22 cellular contexts compared by ENCODE assay signal in the genomic region with DNA sequence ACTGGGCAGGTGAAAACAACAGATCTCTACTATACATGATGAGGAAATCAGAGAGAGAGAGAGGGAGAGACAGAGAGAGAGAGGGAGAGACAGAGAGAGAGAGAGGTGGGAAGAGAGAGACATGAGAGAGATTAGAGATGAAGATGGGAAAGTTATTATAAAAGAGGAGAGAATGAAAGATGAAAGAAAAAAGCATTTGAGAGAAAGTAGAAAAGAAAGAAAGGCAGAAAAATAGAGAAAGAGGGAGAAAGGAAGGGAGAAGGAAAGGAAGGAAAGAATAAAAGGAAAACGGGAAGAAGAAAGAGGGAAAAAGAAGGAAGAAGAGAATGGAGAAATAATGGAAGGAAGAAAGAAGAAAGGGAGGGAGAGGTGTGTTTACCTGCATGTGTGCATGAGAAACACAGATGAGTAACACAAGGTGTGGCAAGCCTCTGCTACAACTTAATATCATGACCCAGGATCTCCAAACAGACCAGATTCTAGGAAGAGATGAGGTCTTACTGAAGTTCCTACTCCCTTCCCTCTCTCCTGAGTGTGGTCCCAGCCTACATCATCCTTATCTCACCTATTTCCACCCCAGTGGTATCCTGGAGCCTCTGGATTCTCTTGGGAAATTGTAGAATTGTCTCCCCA.
DNase-seq lines count a peak whose midpoint lies in the region; ATAC-seq and TF ChIP-seq lines count a peak whose summit lies in the region.
"Had no signal": no experiment of that assay in that cellular context is flagged by ENCODE, and none has a peak within 500 bp of the region (broad histone marks: within the 10 kb centered on the region; RNA-seq: fewer than 3 reads in every experiment).

No MANE protein-coding gene starts in this region.

- H2BK20ac ChIP-seq in IMR-90 (ENCODE audit: low read depth, low read length), result no peak overlapping the region

- CTCF ChIA-PET in IMR-90 (lab: Yijun Ruan, JAX), result no interaction called here

- H2AFZ ChIP-seq in IMR-90 (replicated peaks; ENCODE audit: low read length, poor library complexity) (peak overlapping the region; percentile 23), neural progenitor cell (replicated peaks) (no peak overlapping the region)

- no peaks in the 10 kb centered on the region for H3F3A ChIP-seq in neural progenitor cell (ENCODE audit: low read depth)

- no peak overlapping the region for H4K5ac ChIP-seq in IMR-90 (ENCODE audit: low read depth, low read length)

- no peak overlapping the region for H2BK5ac ChIP-seq in IMR-90 (ENCODE audit: low read depth, low read length, poor library complexity, severe bottlenecking)

- no peak overlapping the region for H2BK120ac ChIP-seq in IMR-90 (ENCODE audit: low read depth, low read length)

- H2AK9ac ChIP-seq in IMR-90 (replicated peaks; ENCODE audit: low read depth, low read length, poor library complexity), result peak overlapping the region; percentile 5

- H3K14ac ChIP-seq in IMR-90 (replicated peaks; ENCODE audit: low read depth, low read length), result no peak overlapping the region

- POLR2A ChIA-PET in IMR-90 (lab: Charles Lee; ENCODE audit: unreplicated experiment), result no interaction called here

- H2AK5ac ChIP-seq in IMR-90 (ENCODE audit: low read depth, low read length), result no peak overlapping the region

- H3K4me3 Mint-ChIP-seq in chondrocyte (ENCODE audit: unreplicated experiment), result no peak overlapping the region
- no peak overlapping the region for H3K4me3 Mint-ChIP-seq in glutamatergic neuron (ENCODE audit: unreplicated experiment)
- H3K4me3 Mint-ChIP-seq in neural progenitor cell, result no peak overlapping the region
- H3K4me3 Mint-ChIP-seq: CD4-positive, alpha-beta T cell; IgD-negative memory B cell had no signal

- H3K27ac Mint-ChIP-seq in chondrocyte (ENCODE audit: unreplicated experiment) (peak overlapping the region; percentile 82), glutamatergic neuron (ENCODE audit: unreplicated experiment) (peak overlapping the region; percentile 9), neural progenitor cell (peak overlapping the region; percentile 7)
- H3K27ac Mint-ChIP-seq: CD4-positive, alpha-beta T cell; IgD-negative memory B cell had no signal

- no peak overlapping the region for H2BK15ac ChIP-seq in IMR-90 (ENCODE audit: low read depth, low read length)

- H3K36me3 Mint-ChIP-seq in chondrocyte (ENCODE audit: low read depth), result no peaks in the 10 kb centered on the region
- no peaks in the 10 kb centered on the region for H3K36me3 Mint-ChIP-seq in glutamatergic neuron (ENCODE audit: unreplicated experiment)
- no peaks in the 10 kb centered on the region for H3K36me3 Mint-ChIP-seq in neural progenitor cell

- no peaks in the 10 kb centered on the region for H3K79me1 ChIP-seq in IMR-90 (ENCODE audit: low read depth in 1 of 2, low read length in 2 of 2)

- WGBS in IMR-90 (ENCODE audit: extremely low coverage in 2 of 2, insufficient read length in 1 of 2), 2 experiments, result 43 to 100% methylated on average over 1 of the region's 1 CpG

- H3K27me3 ChIP-seq in IMR-90 (ENCODE audit: control insufficient read depth, insufficient read depth, low read length) (peaks cover 17% of the 10 kb centered on the region), neural progenitor cell (no peaks in the 10 kb centered on the region)
- H3K27me3 ChIP-seq: Peyer's patch had no signal

- in situ Hi-C loops in IMR-90 (cut with MboI; ENCODE audit: low sequenced_read_pairs), result no loop called here

- H3K4me3 ChIP-seq in IMR-90 (ENCODE audit: insufficient read depth, low read depth, low read length) (no peak overlapping the region), neural progenitor cell (no peak overlapping the region), mucosa of descending colon (no peak overlapping the region)
- H3K4me3 ChIP-seq: A549; BLaER1 treated with 17β-estradiol and CSF1 and Interleukin-3, amounts not matched to agents 10 nM and 100 nM; Peyer's patch had no signal

- no peak for DNase-seq in IMR-90
- no peak for DNase-seq in chondrocyte (ENCODE audit: low spot score)
- DNase-seq in glutamatergic neuron, result no peak
- no peak for DNase-seq in neural progenitor cell (ENCODE audit: low spot score)
- DNase-seq in mucosa of descending colon, result no peak
- DNase-seq in COR-L47 (lab: John Stamatoyannopoulos, UW), result no peak
- no peak for DNase-seq in NCI-H1105 (lab: John Stamatoyannopoulos, UW)
- DNase-seq: AML-193; CD4-positive, alpha-beta T cell; DMS53; HCEC 1CT; MM.1S; NCI-H1048; NCI-H1417 treated with DMSO at 0.1 percent for 48 hours; NCI-H187; NCI-H526 treated with DMSO at 0.1 percent for 48 hours; Peyer's patch; SHP77 treated with DMSO at 0.1 percent for 48 hours had no signal

- TF ChIP-seq POLR2A in IMR-90 (IDR thresholded peaks at IDR 0.05; ENCODE audit: low read depth, low read length), result no peak

- H3K27me3 Mint-ChIP-seq in chondrocyte (ENCODE audit: low read depth), result no peaks in the 10 kb centered on the region
- H3K27me3 Mint-ChIP-seq in glutamatergic neuron (ENCODE audit: unreplicated experiment), result peaks cover 5% of the 10 kb centered on the region
- peaks cover 4% of the 10 kb centered on the region for H3K27me3 Mint-ChIP-seq in neural progenitor cell (ENCODE audit: insufficient read depth, low read depth)

- H3K27ac ChIP-seq in IMR-90 (ENCODE audit: insufficient read depth, low read length) (no peak overlapping the region), neural progenitor cell (no peak overlapping the region)
- H3K27ac ChIP-seq: A549; BLaER1 treated with 17β-estradiol and CSF1 and Interleukin-3, amounts not matched to agents 10 nM and 100 nM; KMS-11; Peyer's patch had no signal

- no peak overlapping the region for H4K91ac ChIP-seq in IMR-90 (ENCODE audit: insufficient read depth, low read depth, low read length)

- H3K9me3 Mint-ChIP-seq in chondrocyte (ENCODE audit: low read depth) (no peaks in the 10 kb centered on the region), glutamatergic neuron (ENCODE audit: unreplicated experiment) (peaks cover 2% of the 10 kb centered on the region), neural progenitor cell (no peaks in the 10 kb centered on the region)
- H3K9me3 Mint-ChIP-seq: CD4-positive, alpha-beta T cell; IgD-negative memory B cell had no signal

- H3K4me1 Mint-ChIP-seq in chondrocyte (ENCODE audit: low read depth), result peaks cover 38% of the 10 kb centered on the region
- peaks cover 7% of the 10 kb centered on the region for H3K4me1 Mint-ChIP-seq in glutamatergic neuron (ENCODE audit: low read depth, unreplicated experiment)
- H3K4me1 Mint-ChIP-seq in neural progenitor cell, result peaks cover 17% of the 10 kb centered on the region
- H3K4me1 Mint-ChIP-seq: IgD-negative memory B cell had no signal

- no peak for TF ChIP-seq CTCF in IMR-90 (conservative IDR thresholded peaks at IDR 0.05; ENCODE audit: low read depth, low read length)
- TF ChIP-seq CTCF in chondrocyte (IDR thresholded peaks at IDR 0.05), result no peak
- no peak for TF ChIP-seq CTCF in glutamatergic neuron (IDR thresholded peaks at IDR 0.05; ENCODE audit: partially characterized antibody, unreplicated experiment)
- TF ChIP-seq CTCF in neural progenitor cell (IDR thresholded peaks at IDR 0.05), result no peak
- no peak for TF ChIP-seq CTCF in mucosa of descending colon (IDR thresholded peaks at IDR 0.05)

- no peak overlapping the region for H4K8ac ChIP-seq in IMR-90 (ENCODE audit: low read depth in 2 of 2, low read length in 2 of 2)

- no peak overlapping the region for H3K56ac ChIP-seq in IMR-90 (ENCODE audit: extremely low read depth, insufficient read depth, low read length)

- ATAC-seq in IMR-90 (ENCODE audit: low read depth) (no peak), mucosa of descending colon (no peak)
- ATAC-seq: A549 had no signal

- H3K9me1 ChIP-seq in IMR-90 (ENCODE audit: insufficient read depth, low read length), result no peaks in the 10 kb centered on the region

- no TSS peak for BruUV-seq in IMR-90 (replicated peaks; lab: Mats Ljungman, UMichigan)

- intact Hi-C loops in IMR-90 (cut with micrococcal nuclease) (no loop called here), mucosa of descending colon (cut with DNase I, micrococcal nuclease) (no loop called here)

- H3K4me2 ChIP-seq in IMR-90 (ENCODE audit: low read depth, low read length) (no peak overlapping the region), neural progenitor cell (no peak overlapping the region)
- H3K4me2 ChIP-seq: A549; BLaER1 treated with 17β-estradiol and CSF1 and Interleukin-3, amounts not matched to agents 10 nM and 100 nM; KMS-11 had no signal

- H3K9ac ChIP-seq in IMR-90 (ENCODE audit: low read depth, low read length), result no peak overlapping the region
- no peak overlapping the region for H3K9ac ChIP-seq in neural progenitor cell
- H3K9ac ChIP-seq: BLaER1 treated with 17β-estradiol and CSF1 and Interleukin-3, amounts not matched to agents 10 nM and 100 nM; KMS-11 had no signal

- H3K18ac ChIP-seq in IMR-90 (ENCODE audit: low read depth, low read length), result no peak overlapping the region

- H4K20me1 ChIP-seq in IMR-90 (ENCODE audit: insufficient read depth, low read length) (no peaks in the 10 kb centered on the region), neural progenitor cell (ENCODE audit: low read depth) (no peaks in the 10 kb centered on the region)
- H4K20me1 ChIP-seq: BLaER1 treated with 17β-estradiol and CSF1 and Interleukin-3, amounts not matched to agents 10 nM and 100 nM had no signal

- dilution Hi-C loops in IMR-90 (cut with HindIII; ENCODE audit: low sequenced_read_pairs, unreplicated experiment), result no loop called here

- no peak overlapping the region for H3K23ac ChIP-seq in IMR-90 (ENCODE audit: low read depth, low read length)

- H3K4me1 ChIP-seq in IMR-90 (ENCODE audit: control insufficient read depth, insufficient read depth, low read length), result no peaks in the 10 kb centered on the region
- H3K4me1 ChIP-seq in neural progenitor cell, result peaks cover 4% of the 10 kb centered on the region
- H3K4me1 ChIP-seq in mucosa of descending colon (ENCODE audit: low read depth), result no peaks in the 10 kb centered on the region
- H3K4me1 ChIP-seq: A549; BLaER1 treated with 17β-estradiol and CSF1 and Interleukin-3, amounts not matched to agents 10 nM and 100 nM; Peyer's patch had no signal

- H3K9me3 ChIP-seq in IMR-90 (ENCODE audit: control insufficient read depth, insufficient read depth, low read length) (no peaks in the 10 kb centered on the region), neural progenitor cell (ENCODE audit: low read depth) (no peaks in the 10 kb centered on the region), mucosa of descending colon (no peaks in the 10 kb centered on the region)
- H3K9me3 ChIP-seq: A549; BLaER1 treated with 17β-estradiol and CSF1 and Interleukin-3, amounts not matched to agents 10 nM and 100 nM; Peyer's patch had no signal

- no peaks in the 10 kb centered on the region for H3K79me2 ChIP-seq in neural progenitor cell (ENCODE audit: low read depth)

- no peak overlapping the region for H3K4ac ChIP-seq in IMR-90 (ENCODE audit: low read depth, low read length)

- no peaks in the 10 kb centered on the region for H3K36me3 ChIP-seq in IMR-90 (ENCODE audit: control insufficient read depth, insufficient read depth, low read length)
- H3K36me3 ChIP-seq in neural progenitor cell, result no peaks in the 10 kb centered on the region
- H3K36me3 ChIP-seq in mucosa of descending colon (ENCODE audit: low read depth), result no peaks in the 10 kb centered on the region
- H3K36me3 ChIP-seq: BLaER1 treated with 17β-estradiol and CSF1 and Interleukin-3, amounts not matched to agents 10 nM and 100 nM; Peyer's patch had no signal

- TF ChIP-seq RAD21 in IMR-90 (IDR thresholded peaks at IDR 0.05; ENCODE audit: low read length), result no peak

TF ChIP-seq in IMR-90, 13 proteins besides CTCF, POLR2A, EP300 and RAD21 (continues in another document):
- TF ChIP-seq RFX5 (IDR thresholded peaks at IDR 0.05; ENCODE audit: low read depth, low read length), result no peak

Comparison
In these comparisons a context has a peak if more than half of its experiments do, and no peak if none do; other contexts are left out.
1. H3K27ac Mint-ChIP-seq: peak in every context shown above with its lines; median percentile 82 in chondrocyte; 9 in glutamatergic neuron; 7 in neural progenitor cell.